In the genomic region with DNA sequence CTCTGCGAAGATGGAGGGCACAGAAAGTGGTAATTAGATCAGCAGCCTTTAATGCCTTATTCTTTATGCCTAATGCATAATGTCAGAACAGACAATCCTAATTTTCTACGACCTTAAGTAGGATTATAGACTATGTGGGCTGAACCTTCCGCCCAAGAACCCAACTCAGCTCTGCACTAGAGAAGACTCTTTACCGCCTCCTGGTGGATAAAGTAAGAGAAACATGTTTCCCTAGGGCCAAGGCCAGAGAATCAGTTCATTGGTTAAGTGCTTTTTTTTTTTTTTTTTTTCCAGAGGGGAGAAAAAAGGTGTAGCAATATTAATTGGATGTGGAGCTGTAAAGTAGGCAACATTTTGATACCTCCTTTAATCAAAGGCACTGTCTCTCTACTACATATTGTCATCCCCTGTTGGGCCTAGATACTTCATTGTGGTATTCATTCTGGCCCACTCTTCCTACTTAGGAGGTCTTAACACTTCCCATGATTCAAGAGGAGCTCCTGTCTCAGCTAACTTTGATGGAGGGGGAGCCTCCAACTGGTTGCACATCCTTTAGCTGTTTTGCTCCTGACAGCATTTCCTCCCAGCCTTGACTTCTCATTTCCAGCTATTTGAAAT, we compare ENCODE assay signal across 8 cellular contexts.
DNase-seq lines count a peak whose midpoint lies in the region; TF ChIP-seq lines count a peak whose summit lies in the region.

No MANE protein-coding gene starts in this region.

- intact Hi-C loops in activated CD4-positive, alpha-beta T cell treated with anti-CD3 and anti-CD28 coated beads, Interleukin-2, amount 10 ng/mL, durations not matched to agents 24 days and 14 days (cut with micrococcal nuclease), result loop anchor here (5.0 to 10.0 kb wide), 2 partner anchors 413 to 659 kb away; no protein-coding TSS in a partner anchor

- TF ChIP-seq CTCF in LNCAP (IDR thresholded peaks at IDR 0.05), result peak; percentile 71

- no peak overlapping the region for H3K4me3 Mint-ChIP-seq in activated CD4-positive, alpha-beta T cell treated with anti-CD3 and anti-CD28 coated beads, Interleukin-2, amount 10 ng/mL, durations not matched to agents 24 days and 14 days
- no peak overlapping the region for H3K4me3 Mint-ChIP-seq in T-helper 2 cell treated with Interferon-gamma antibody and Interleukin-4, amounts not matched to agents 5 μg/mL and 100 μg/mL, for 36 hours

- DNase-seq in activated CD4-positive, alpha-beta T cell treated with anti-CD3 and anti-CD28 coated beads, Interleukin-2, amount 10 ng/mL, durations not matched to agents 24 days and 14 days, result peak; percentile 69
- no peak for DNase-seq in activated CD4-positive, alpha-beta T cell treated with anti-CD3 and anti-CD28 coated beads for 4 hours
- DNase-seq in dermis microvascular lymphatic vessel endothelial cell (ENCODE audit: low read depth in 2 of 2), result peak; percentile 46 to 48
- DNase-seq in pons (ENCODE audit: low spot score), result peak; percentile 20
- no peak for DNase-seq in T-helper 2 cell treated with Interferon-gamma antibody and Interleukin-4, amounts not matched to agents 5 μg/mL and 100 μg/mL, for 36 hours (ENCODE audit: low spot score)
- no peak for DNase-seq in 8988T
- DNase-seq in stimulated activated CD4-positive, alpha-beta T cell treated with anti-CD3 and anti-CD28 coated beads, Interleukin-1b, Interleukin-23, amount 100 ng/mL, for 48 hours, result no peak

- no peaks in the 10 kb centered on the region for H3K36me3 Mint-ChIP-seq in activated CD4-positive, alpha-beta T cell treated with anti-CD3 and anti-CD28 coated beads, Interleukin-2, amount 10 ng/mL, durations not matched to agents 24 days and 14 days (ENCODE audit: low read depth)
- H3K36me3 Mint-ChIP-seq in T-helper 2 cell treated with Interferon-gamma antibody and Interleukin-4, amounts not matched to agents 5 μg/mL and 100 μg/mL, for 36 hours (ENCODE audit: low read depth), result no peaks in the 10 kb centered on the region

- H3K27ac Mint-ChIP-seq in activated CD4-positive, alpha-beta T cell treated with anti-CD3 and anti-CD28 coated beads, Interleukin-2, amount 10 ng/mL, durations not matched to agents 24 days and 14 days, result no peak overlapping the region
- H3K27ac Mint-ChIP-seq in T-helper 2 cell treated with Interferon-gamma antibody and Interleukin-4, amounts not matched to agents 5 μg/mL and 100 μg/mL, for 36 hours, result no peak overlapping the region

- no peaks in the 10 kb centered on the region for H3K4me1 Mint-ChIP-seq in activated CD4-positive, alpha-beta T cell treated with anti-CD3 and anti-CD28 coated beads, Interleukin-2, amount 10 ng/mL, durations not matched to agents 24 days and 14 days
- H3K4me1 Mint-ChIP-seq in T-helper 2 cell treated with Interferon-gamma antibody and Interleukin-4, amounts not matched to agents 5 μg/mL and 100 μg/mL, for 36 hours (ENCODE audit: low read depth), result no peaks in the 10 kb centered on the region

- H3K9me3 Mint-ChIP-seq in activated CD4-positive, alpha-beta T cell treated with anti-CD3 and anti-CD28 coated beads, Interleukin-2, amount 10 ng/mL, durations not matched to agents 24 days and 14 days, result no peaks in the 10 kb centered on the region
- H3K9me3 Mint-ChIP-seq in T-helper 2 cell treated with Interferon-gamma antibody and Interleukin-4, amounts not matched to agents 5 μg/mL and 100 μg/mL, for 36 hours, result no peaks in the 10 kb centered on the region

- no peaks in the 10 kb centered on the region for H3K27me3 Mint-ChIP-seq in activated CD4-positive, alpha-beta T cell treated with anti-CD3 and anti-CD28 coated beads, Interleukin-2, amount 10 ng/mL, durations not matched to agents 24 days and 14 days
- H3K27me3 Mint-ChIP-seq in T-helper 2 cell treated with Interferon-gamma antibody and Interleukin-4, amounts not matched to agents 5 μg/mL and 100 μg/mL, for 36 hours (ENCODE audit: low read depth), result peaks cover 6% of the 10 kb centered on the region

Comparison
In these comparisons a context has a peak if more than half of its experiments do, and no peak if none do; other contexts are left out.
1. DNase-seq: peak in activated CD4-positive, alpha-beta T cell treated with anti-CD3 and anti-CD28 coated beads, Interleukin-2, amount 10 ng/mL, durations not matched to agents 24 days and 14 days (single experiment), dermis microvascular lymphatic vessel endothelial cell (2 of 2) and pons (single experiment); none in activated CD4-positive, alpha-beta T cell treated with anti-CD3 and anti-CD28 coated beads for 4 hours (0 of 2), T-helper 2 cell treated with Interferon-gamma antibody and Interleukin-4, amounts not matched to agents 5 μg/mL and 100 μg/mL, for 36 hours (single experiment), 8988T (single experiment) and stimulated activated CD4-positive, alpha-beta T cell treated with anti-CD3 and anti-CD28 coated beads, Interleukin-1b, Interleukin-23, amount 100 ng/mL, for 48 hours (single experiment).